1 cellular context compared by ENCODE assay signal in genomic region chr11:9461760-9462134, GRCh38.
TF ChIP-seq lines count a peak whose summit lies in the region.

No MANE protein-coding gene starts in this region.

TF ChIP-seq in HCT116, 20 proteins besides CTCF, POLR2A, EP300 and RAD21 (continued from another document):
- TF ChIP-seq, protein P1, sequence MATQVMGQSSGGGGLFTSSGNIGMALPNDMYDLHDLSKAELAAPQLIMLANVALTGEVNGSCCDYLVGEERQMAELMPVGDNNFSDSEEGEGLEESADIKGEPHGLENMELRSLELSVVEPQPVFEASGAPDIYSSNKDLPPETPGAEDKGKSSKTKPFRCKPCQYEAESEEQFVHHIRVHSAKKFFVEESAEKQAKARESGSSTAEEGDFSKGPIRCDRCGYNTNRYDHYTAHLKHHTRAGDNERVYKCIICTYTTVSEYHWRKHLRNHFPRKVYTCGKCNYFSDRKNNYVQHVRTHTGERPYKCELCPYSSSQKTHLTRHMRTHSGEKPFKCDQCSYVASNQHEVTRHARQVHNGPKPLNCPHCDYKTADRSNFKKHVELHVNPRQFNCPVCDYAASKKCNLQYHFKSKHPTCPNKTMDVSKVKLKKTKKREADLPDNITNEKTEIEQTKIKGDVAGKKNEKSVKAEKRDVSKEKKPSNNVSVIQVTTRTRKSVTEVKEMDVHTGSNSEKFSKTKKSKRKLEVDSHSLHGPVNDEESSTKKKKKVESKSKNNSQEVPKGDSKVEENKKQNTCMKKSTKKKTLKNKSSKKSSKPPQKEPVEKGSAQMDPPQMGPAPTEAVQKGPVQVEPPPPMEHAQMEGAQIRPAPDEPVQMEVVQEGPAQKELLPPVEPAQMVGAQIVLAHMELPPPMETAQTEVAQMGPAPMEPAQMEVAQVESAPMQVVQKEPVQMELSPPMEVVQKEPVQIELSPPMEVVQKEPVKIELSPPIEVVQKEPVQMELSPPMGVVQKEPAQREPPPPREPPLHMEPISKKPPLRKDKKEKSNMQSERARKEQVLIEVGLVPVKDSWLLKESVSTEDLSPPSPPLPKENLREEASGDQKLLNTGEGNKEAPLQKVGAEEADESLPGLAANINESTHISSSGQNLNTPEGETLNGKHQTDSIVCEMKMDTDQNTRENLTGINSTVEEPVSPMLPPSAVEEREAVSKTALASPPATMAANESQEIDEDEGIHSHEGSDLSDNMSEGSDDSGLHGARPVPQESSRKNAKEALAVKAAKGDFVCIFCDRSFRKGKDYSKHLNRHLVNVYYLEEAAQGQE (IDR thresholded peaks at IDR 0.05; ENCODE audit: low read depth) = no peak
- TF ChIP-seq EGR1 (IDR thresholded peaks at IDR 0.05; ENCODE audit: low read depth) = no peak
- no peak for TF ChIP-seq ELF1 (IDR thresholded peaks at IDR 0.05; ENCODE audit: borderline replicate concordance, low read depth)
